In genomic region chr17:57603541-57603940, GRCh38 we compare ENCODE assay signal across 9 cellular contexts.
DNase-seq lines count a peak whose midpoint lies in the region; TF ChIP-seq lines count a peak whose summit lies in the region.
"Had no signal": no experiment of that assay in that cellular context is flagged by ENCODE, and none has a peak within 500 bp of the region (broad histone marks: within the 10 kb centered on the region; RNA-seq: fewer than 3 reads in every experiment).

No MANE protein-coding gene starts in this region.

- TF ChIP-seq POLR2A in lower leg skin (IDR thresholded peaks at IDR 0.05), result no peak

- H3K36me3 Mint-ChIP-seq in T-helper 2 cell treated with Interferon-gamma antibody and Interleukin-4, amounts not matched to agents 5 μg/mL and 100 μg/mL, for 36 hours (ENCODE audit: low read depth), result peaks cover 20% of the 10 kb centered on the region
- peaks cover 10% of the 10 kb centered on the region for H3K36me3 Mint-ChIP-seq in brain

- H3K9me3 Mint-ChIP-seq in T-helper 2 cell treated with Interferon-gamma antibody and Interleukin-4, amounts not matched to agents 5 μg/mL and 100 μg/mL, for 36 hours, result no peaks in the 10 kb centered on the region
- H3K9me3 Mint-ChIP-seq in brain, result no peaks in the 10 kb centered on the region

- 91 to 94% methylated on average over 3 of the region's 3 CpGs for WGBS in lower leg skin, 2 donors

- H3K4me3 Mint-ChIP-seq in T-helper 2 cell treated with Interferon-gamma antibody and Interleukin-4, amounts not matched to agents 5 μg/mL and 100 μg/mL, for 36 hours, result peak overlapping the region; percentile 71
- no peak overlapping the region for H3K4me3 Mint-ChIP-seq in brain

- DNase-seq in T-helper 2 cell treated with Interferon-gamma antibody and Interleukin-4, amounts not matched to agents 5 μg/mL and 100 μg/mL, for 36 hours (ENCODE audit: low spot score), result no peak
- DNase-seq in T-helper 2 cell, result no peak
- peak; percentile 61 for DNase-seq in NAMALWA (ENCODE audit: low spot score)
- DNase-seq in lower leg skin (ENCODE audit: low spot score in 2 of 2), result no peak
- DNase-seq in NCI-H1048 (lab: John Stamatoyannopoulos, UW), result no peak
- DNase-seq in NCI-H128 (lab: John Stamatoyannopoulos, UW; ENCODE audit: unreplicated experiment), result no peak

- H3K4me1 ChIP-seq in skeletal muscle tissue (ENCODE audit: control insufficient read depth in 3 of 3, insufficient read depth in 3 of 3, low read length in 3 of 3), result peaks cover 33 to 76% (median 57%) of the 10 kb centered on the region in 3 donors

- TF ChIP-seq CTCF in brain (conservative IDR thresholded peaks at IDR 0.05) (no peak), lower leg skin (IDR thresholded peaks at IDR 0.05) (no peak)

- no peak overlapping the region for H3K9ac ChIP-seq in skeletal muscle tissue (ENCODE audit: low read depth in 1 of 3, low read length in 3 of 3)

- peak overlapping the region; percentile 88 for H3K27ac ChIP-seq in skeletal muscle tissue (ENCODE audit: low read depth, low read length)

- intact Hi-C loops in lower leg skin (cut with DNase I; ENCODE audit: low total_unique reads), result no loop called here

- peak overlapping the region; percentile 89 for H3K27ac Mint-ChIP-seq in T-helper 2 cell treated with Interferon-gamma antibody and Interleukin-4, amounts not matched to agents 5 μg/mL and 100 μg/mL, for 36 hours
- peak overlapping the region in 4 of 5 experiments; percentile 62 to 98 (median 98) for H3K27ac Mint-ChIP-seq in brain

- no peaks in the 10 kb centered on the region for H3K27me3 ChIP-seq in skeletal muscle tissue (ENCODE audit: control insufficient read depth in 3 of 3, insufficient read depth in 3 of 3, low read length in 3 of 3)
- H3K27me3 ChIP-seq: vagina had no signal

- H3K4me3 ChIP-seq in skeletal muscle tissue (ENCODE audit: low read length in 3 of 3) (no peak overlapping the region), lower leg skin (ENCODE audit: low read depth, poor library complexity, severe bottlenecking) (no peak overlapping the region)
- H3K4me3 ChIP-seq: vagina had no signal

- no peaks in the 10 kb centered on the region for H3K9me3 ChIP-seq in skeletal muscle tissue (ENCODE audit: control insufficient read depth in 3 of 3, low read length in 3 of 3)
- H3K9me3 ChIP-seq: vagina had no signal

- peaks cover 71% of the 10 kb centered on the region for H3K4me1 Mint-ChIP-seq in T-helper 2 cell treated with Interferon-gamma antibody and Interleukin-4, amounts not matched to agents 5 μg/mL and 100 μg/mL, for 36 hours (ENCODE audit: low read depth)
- H3K4me1 Mint-ChIP-seq in brain, result peaks cover 100% of the 10 kb centered on the region

- peaks cover 0 to 5% (median 4%) of the 10 kb centered on the region in 3 donors for H3K36me3 ChIP-seq in skeletal muscle tissue (ENCODE audit: control insufficient read depth in 3 of 3, insufficient read depth in 3 of 3, low read length in 3 of 3)
- H3K36me3 ChIP-seq: vagina had no signal

- no peaks in the 10 kb centered on the region for H3K27me3 Mint-ChIP-seq in T-helper 2 cell treated with Interferon-gamma antibody and Interleukin-4, amounts not matched to agents 5 μg/mL and 100 μg/mL, for 36 hours (ENCODE audit: low read depth)
- no peaks in the 10 kb centered on the region for H3K27me3 Mint-ChIP-seq in brain
